ENCODE assay signal across 12 cellular contexts in the genomic region with DNA sequence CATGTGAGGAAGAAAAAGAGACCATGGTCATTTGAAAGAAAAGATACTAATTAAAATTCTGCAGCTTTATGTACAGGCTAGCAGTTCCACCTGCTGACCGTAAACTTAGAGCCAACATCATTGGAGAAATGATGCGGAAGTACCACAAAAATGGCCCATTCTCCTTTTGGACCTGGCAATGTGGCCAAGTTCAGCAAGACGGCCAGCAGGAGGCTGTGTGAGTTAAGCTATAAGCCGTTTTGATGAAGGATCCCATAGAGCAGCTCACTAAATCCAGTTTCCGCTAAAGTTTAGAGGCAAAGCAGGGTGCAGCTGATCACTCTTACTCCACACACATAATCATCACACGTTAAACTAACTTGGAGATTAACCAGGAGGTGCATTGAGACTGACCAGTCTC.
A peak's percentile ranks its signal among the peaks of the same experiment; 100 is the strongest.
DNase-seq lines count a peak whose midpoint lies in the region; ATAC-seq and TF ChIP-seq lines count a peak whose summit lies in the region.
"Had no signal": no experiment of that assay in that cellular context is flagged by ENCODE, and none has a peak within 500 bp of the region (broad histone marks: within the 10 kb centered on the region; RNA-seq: fewer than 3 reads in every experiment).

No MANE protein-coding gene starts in this region.

- H3K4me3 Mint-ChIP-seq in HFFc6, result no peak overlapping the region
- H3K4me3 Mint-ChIP-seq: CD4-positive, alpha-beta T cell had no signal

- no peak overlapping the region for H3K27ac Mint-ChIP-seq in HFFc6
- H3K27ac Mint-ChIP-seq: activated T-helper 2 cell treated with anti-CD3 and anti-CD28 coated beads, Interferon-gamma antibody, Interleukin-2, Interleukin-4, amounts not matched to agents 10 μg/mL and 5 μg/mL and 100 μg/mL, durations not matched to agents 14 hours and 24 hours and 36 hours; CD4-positive, alpha-beta T cell had no signal

- H3K27me3 ChIP-seq in AG04450 (ENCODE audit: control insufficient read depth, insufficient read depth, low read length), result no peaks in the 10 kb centered on the region

- no peaks in the 10 kb centered on the region for H3K27me3 Mint-ChIP-seq in HFFc6 (ENCODE audit: insufficient read depth)
- H3K27me3 Mint-ChIP-seq: CD4-positive, alpha-beta T cell had no signal

- peak; percentile 46 for TF ChIP-seq CTCF in AG04450 (IDR thresholded peaks at IDR 0.05; ENCODE audit: low read depth, low read length)
- peak; percentile 63 for TF ChIP-seq CTCF in HFFc6 (IDR thresholded peaks at IDR 0.05)
- TF ChIP-seq CTCF in cardiac fibroblast (IDR thresholded peaks at IDR 0.05; ENCODE audit: low read depth, low read length), result peak; percentile 50

- ATAC-seq in HG03342 (IDR thresholded peaks at IDR 0.05; ENCODE audit: unreplicated experiment), result no peak
- ATAC-seq in GM21529 (IDR thresholded peaks at IDR 0.05; ENCODE audit: unreplicated experiment), result no peak

- H3K27ac ChIP-seq in AG04450 (ENCODE audit: low read depth, low read length), result no peak overlapping the region

- POLR2A ChIA-PET in AG04450 (lab: Yijun Ruan, JAX), result no interaction called here

- CTCF ChIA-PET in AG04450 (lab: Charles Lee), result interaction anchor here (0.6 to 1.9 kb wide), 7 partner anchors 9 to 704 kb away, joined by 3 to 7 read pairs (median 4); no protein-coding TSS in a partner anchor

- peaks cover 44% of the 10 kb centered on the region for H3K4me1 Mint-ChIP-seq in HFFc6 (ENCODE audit: low read depth)

- no peaks in the 10 kb centered on the region for H3K9me3 ChIP-seq in AG04450 (ENCODE audit: control insufficient read depth, insufficient read depth, low read length)
- H3K9me3 ChIP-seq: HAP-1 had no signal

- no peak for DNase-seq in AG04450 (ENCODE audit: low read depth, low spot score)
- no peak for DNase-seq in HFFc6
- DNase-seq in cardiac fibroblast (ENCODE audit: low read depth in 2 of 2), result peak; percentile 21 to 36
- DNase-seq in left kidney (ENCODE audit: low read depth, low spot score), result peak; percentile 50
- no peak for DNase-seq in NCI-H146 (lab: John Stamatoyannopoulos, UW)
- no peak for DNase-seq in stimulated activated CD4-positive, alpha-beta T cell treated with anti-CD3 and anti-CD28 coated beads, Interleukin-12 subunit alpha, Interleukin-12 subunit beta, amount 100 ng/mL, for 4 hours
- DNase-seq: CD4-positive, alpha-beta T cell; NCI-H2171 treated with DMSO at 0.1 percent for 48 hours had no signal

- H3K9me3 Mint-ChIP-seq in HFFc6, result no peaks in the 10 kb centered on the region
- H3K9me3 Mint-ChIP-seq: activated T-helper 2 cell treated with anti-CD3 and anti-CD28 coated beads, Interferon-gamma antibody, Interleukin-2, Interleukin-4, amounts not matched to agents 10 μg/mL and 5 μg/mL and 100 μg/mL, durations not matched to agents 14 hours and 24 hours and 36 hours; CD4-positive, alpha-beta T cell had no signal

- peaks cover 9% of the 10 kb centered on the region; the same call in 1 of the 2 replicates for H3K36me3 Mint-ChIP-seq in HFFc6 (ENCODE audit: low read depth)

- H3K4me3 ChIP-seq in AG04450 (ENCODE audit: low read depth, low read length) (no peak overlapping the region), cardiac fibroblast (replicated peaks in 1 of 2; ENCODE audit: low read depth in 2 of 2, low read length in 2 of 2) (no peak overlapping the region)
- H3K4me3 ChIP-seq: HAP-1 had no signal

Comparison
In these comparisons a context has a peak if more than half of its experiments do, and no peak if none do; other contexts are left out.
1. DNase-seq: peak in cardiac fibroblast (2 of 2) and left kidney (single experiment); none in AG04450 (single experiment), HFFc6 (single experiment), NCI-H146 (single experiment) and stimulated activated CD4-positive, alpha-beta T cell treated with anti-CD3 and anti-CD28 coated beads, Interleukin-12 subunit alpha, Interleukin-12 subunit beta, amount 100 ng/mL, for 4 hours (single experiment).
2. Peak in every context shown above with its lines, with median percentiles within 50 percentile points of each other: CTCF ChIP-seq.